Comparison of ENCODE assay signal across 8 cellular contexts in the genomic region with DNA sequence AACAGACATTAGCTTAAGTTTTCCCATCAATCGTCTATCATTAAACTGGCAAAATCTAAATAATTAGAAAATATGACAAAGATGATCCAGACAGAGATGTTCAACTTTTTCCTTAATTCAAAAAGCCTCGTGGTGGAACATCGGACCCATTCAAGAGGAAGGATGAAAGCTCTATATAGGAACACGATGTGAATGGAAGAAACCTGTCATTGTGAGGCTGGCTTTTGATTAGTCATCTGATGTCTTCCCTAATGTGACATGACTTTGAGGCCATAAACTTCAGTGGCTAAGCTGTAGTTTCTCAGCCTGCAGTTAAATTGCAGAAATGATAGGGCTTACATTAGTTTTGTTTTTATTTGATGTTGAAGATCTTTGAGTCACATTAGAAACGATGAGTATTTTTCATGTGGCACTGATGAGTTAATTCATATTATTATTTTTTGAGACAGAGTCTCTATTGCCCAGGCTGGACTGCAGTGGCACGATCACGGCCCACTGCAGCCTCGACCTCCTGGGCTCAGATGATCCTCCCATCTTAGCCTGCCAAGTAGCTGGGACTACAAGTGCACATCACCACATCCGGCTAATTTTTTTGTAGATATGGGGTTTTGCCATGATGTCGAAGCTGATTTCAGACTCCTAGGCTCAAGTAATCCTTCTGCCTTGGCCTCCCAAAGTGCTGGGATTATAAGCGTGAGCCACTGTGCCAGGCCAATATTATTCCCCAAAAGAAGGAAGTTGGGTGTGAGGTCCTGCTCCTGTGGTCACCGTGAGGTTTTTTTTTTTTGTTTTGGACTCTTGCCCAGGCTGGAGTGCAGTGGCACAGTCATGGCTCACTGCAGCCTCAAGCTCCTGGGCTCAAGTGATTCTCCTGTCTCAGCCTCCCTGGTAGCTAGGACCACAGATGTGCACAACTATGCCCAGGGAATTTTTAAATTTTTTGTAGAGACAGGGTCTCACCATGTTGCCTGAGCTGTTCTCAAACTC. TPM values are rescaled to one million over a fixed set of nuclear protein-coding genes. Genes with fewer than 3 reads are reported as not detected.
DNase-seq lines count a peak whose midpoint lies in the region; ATAC-seq and TF ChIP-seq lines count a peak whose summit lies in the region.

No MANE protein-coding gene starts in this region.

- no peaks in the 10 kb centered on the region for H3K27me3 Mint-ChIP-seq in activated CD8-positive, alpha-beta T cell treated with anti-CD3 and anti-CD28 coated beads, Interleukin-2, amount 10 ng/mL, durations not matched to agents 7 days and 5 days (ENCODE audit: low read depth)

- no peaks in the 10 kb centered on the region for H3K27me3 ChIP-seq in A673 (replicated peaks; ENCODE audit: insufficient read depth, low read depth, low read length, poor library complexity)
- H3K27me3 ChIP-seq in iPS-15b (ENCODE audit: control insufficient read depth, insufficient read depth, low read length), result no peaks in the 10 kb centered on the region
- no peaks in the 10 kb centered on the region for H3K27me3 ChIP-seq in testis

- no peaks in the 10 kb centered on the region for H3K9me3 Mint-ChIP-seq in activated CD8-positive, alpha-beta T cell treated with anti-CD3 and anti-CD28 coated beads, Interleukin-2, amount 10 ng/mL, durations not matched to agents 7 days and 5 days (ENCODE audit: insufficient read depth)

- peaks cover 45% of the 10 kb centered on the region for H3K36me3 Mint-ChIP-seq in activated CD8-positive, alpha-beta T cell treated with anti-CD3 and anti-CD28 coated beads, Interleukin-2, amount 10 ng/mL, durations not matched to agents 7 days and 5 days (ENCODE audit: low read depth)

- H3K9ac ChIP-seq in iPS-15b (ENCODE audit: low read depth, low read length), result no peak overlapping the region

- intact Hi-C loops in A673 (cut with micrococcal nuclease; ENCODE audit: unreplicated experiment) (no loop called here), testis (cut with DNase I; ENCODE audit: low total_unique reads) (no loop called here), posterior cingulate gyrus (cut with DNase I) (loop anchor here (2.0 kb wide), 1 partner anchor 208 kb away; a partner anchor contains a TSS)

- H3K4me3 Mint-ChIP-seq in activated CD8-positive, alpha-beta T cell treated with anti-CD3 and anti-CD28 coated beads, Interleukin-2, amount 10 ng/mL, durations not matched to agents 7 days and 5 days, result peak overlapping the region; percentile 81

- H3K4me1 Mint-ChIP-seq in activated CD8-positive, alpha-beta T cell treated with anti-CD3 and anti-CD28 coated beads, Interleukin-2, amount 10 ng/mL, durations not matched to agents 7 days and 5 days (ENCODE audit: low read depth), result peaks cover 52% of the 10 kb centered on the region

- CTCF ChIA-PET in A673 (lab: Charles Lee), result no interaction called here
- CTCF ChIA-PET in activated CD8-positive, alpha-beta T cell treated with anti-CD3 and anti-CD28 coated beads, Interleukin-2, amount 10 ng/mL, durations not matched to agents 7 days and 5 days (lab: Charles Lee), result interaction anchor here (0.8 to 4.1 kb wide), 16 partner anchors 10 to 212 kb away, joined by 3 to 25 read pairs (median 4); no protein-coding TSS in a partner anchor

- TF ChIP-seq CTCF in A673 (conservative IDR thresholded peaks at IDR 0.05; ENCODE audit: low read depth, low read length) (no peak), HFF-Myc (IDR thresholded peaks at IDR 0.05; ENCODE audit: low read depth, low read length, missing control alignments) (no peak), testis (IDR thresholded peaks at IDR 0.05) (no peak)

- H3K9me3 ChIP-seq in A673 (ENCODE audit: low read depth, low read length, poor library complexity, severe bottlenecking), result no peaks in the 10 kb centered on the region
- no peaks in the 10 kb centered on the region for H3K9me3 ChIP-seq in iPS-15b (ENCODE audit: control insufficient read depth, insufficient read depth, low read length)
- H3K9me3 ChIP-seq in testis, result no peaks in the 10 kb centered on the region

- H3K27ac ChIP-seq in A673 (ENCODE audit: low read depth, low read length, poor library complexity, severe bottlenecking) (peak overlapping the region; percentile 88), testis (peak overlapping the region; percentile 94 to 98)

- no peak for DNase-seq in A673 (ENCODE audit: low spot score)
- DNase-seq in HFF-Myc (ENCODE audit: extremely low read depth, low read depth), result no peak
- DNase-seq in activated CD8-positive, alpha-beta T cell treated with anti-CD3 and anti-CD28 coated beads, Interleukin-2, amount 10 ng/mL, durations not matched to agents 7 days and 5 days, result peak; percentile 43
- DNase-seq in testis, result no peak
- no peak for DNase-seq in NCI-H774 (lab: John Stamatoyannopoulos, UW)
- DNase-seq in posterior cingulate gyrus, result no peak
- DNase-seq in Ammon's horn (ENCODE audit: low spot score), result no peak

- H3K27ac Mint-ChIP-seq in activated CD8-positive, alpha-beta T cell treated with anti-CD3 and anti-CD28 coated beads, Interleukin-2, amount 10 ng/mL, durations not matched to agents 7 days and 5 days, result peak overlapping the region; percentile 97

- H3K36me3 ChIP-seq in A673 (ENCODE audit: insufficient read depth, low read length, poor library complexity, severe bottlenecking) (peaks cover 24% of the 10 kb centered on the region), iPS-15b (ENCODE audit: control insufficient read depth, insufficient read depth, low read length) (no peaks in the 10 kb centered on the region), testis (ENCODE audit: low read depth, missing control alignments) (no peaks in the 10 kb centered on the region)

- no peak for ATAC-seq in activated CD8-positive, alpha-beta T cell treated with anti-CD3 and anti-CD28 coated beads, Interleukin-2, amount 10 ng/mL, durations not matched to agents 7 days and 5 days

- 43 to 44% methylated on average over 12 of the region's 12 CpGs for WGBS in testis, 2 donors

- BruUV-seq in A673 (replicated peaks; lab: Mats Ljungman, UMichigan), result no TSS peak

- POLR2A ChIA-PET in A673 (lab: Charles Lee; ENCODE audit: low non-redundant PET), result interaction anchor here (0.6 kb wide), 1 partner anchor 261 kb away, joined by 7 read pairs; no protein-coding TSS in a partner anchor
- POLR2A ChIA-PET in activated CD8-positive, alpha-beta T cell treated with anti-CD3 and anti-CD28 coated beads, Interleukin-2, amount 10 ng/mL, durations not matched to agents 7 days and 5 days (lab: Charles Lee), result interaction anchor here (0.7 to 4.3 kb wide), 13 partner anchors 9 to 212 kb away, joined by 3 to 69 read pairs (median 10); a partner anchor contains a TSS

- H3K4me1 ChIP-seq in A673 (ENCODE audit: insufficient read depth, low read length, poor library complexity, severe bottlenecking) (peaks cover 6% of the 10 kb centered on the region), iPS-15b (ENCODE audit: control insufficient read depth, insufficient read depth, low read length) (no peaks in the 10 kb centered on the region), testis (peaks cover 14% of the 10 kb centered on the region)

- H3K4me3 ChIP-seq in A673 (ENCODE audit: low read depth, low read length, poor library complexity, severe bottlenecking) (peak overlapping the region; percentile 86), HFF-Myc (replicated peaks; ENCODE audit: low read depth, low read length) (peak overlapping the region; percentile 69), iPS-15b (ENCODE audit: low read depth, low read length) (peak overlapping the region; percentile 97), testis (no peak overlapping the region)

- TF ChIP-seq POLR2A in testis (IDR thresholded peaks at IDR 0.05), result no peak

RNA-seq across cellular contexts. Expression of a gene that starts 1.3 kb away (rescaled TPM):
- 80.4 and 105 TPM in 2 replicates for total RNA-seq in A673 (2021)
- 10 to 100 TPM; 79.9 to 80.0 TPM for total RNA-seq in activated CD8-positive, alpha-beta T cell treated with anti-CD3 and anti-CD28 coated beads, Interleukin-2, amount 10 ng/mL, durations not matched to agents 7 days and 5 days
- 100 to 1,000 TPM; 143 to 201 TPM for total RNA-seq in testis
- polyA plus RNA-seq in testis (ENCODE audit: insufficient read depth, low read depth, low replicate concordance), result 457 TPM

RNA-seq across cellular contexts. Expression of a gene that starts 41.7 kb away (rescaled TPM):
- 0.55 and 0.67 TPM in 2 replicates for total RNA-seq in A673 (2021)
- total RNA-seq in activated CD8-positive, alpha-beta T cell treated with anti-CD3 and anti-CD28 coated beads, Interleukin-2, amount 10 ng/mL, durations not matched to agents 7 days and 5 days, result 1 to 10 TPM; 6.9 to 7.1 TPM
- 1 to 10 TPM; 1.5 to 1.9 TPM for total RNA-seq in testis
- polyA plus RNA-seq in testis (ENCODE audit: insufficient read depth, low read depth, low replicate concordance), result 2.2 TPM

RNA-seq across cellular contexts. Expression of a gene that starts 42.1 kb away (rescaled TPM):
- total RNA-seq in A673 (2021) (1.0 and 1.9 TPM in 2 replicates), testis (10 to 100 TPM; 12.5 to 16.9 TPM)
- total RNA-seq in activated CD8-positive, alpha-beta T cell treated with anti-CD3 and anti-CD28 coated beads, Interleukin-2, amount 10 ng/mL, durations not matched to agents 7 days and 5 days, result 10 to 100 TPM in 1 of 2 experiments, 1 to 10 TPM in 1; 9.1 to 10.7 TPM
- 7.4 TPM for polyA plus RNA-seq in testis (ENCODE audit: insufficient read depth, low read depth, low replicate concordance)

Comparison
In these comparisons a context has a peak if more than half of its experiments do, and no peak if none do; other contexts are left out.
1. H3K4me3 ChIP-seq: peak in A673 (single experiment), HFF-Myc (single experiment) and iPS-15b (single experiment); none in testis (0 of 2).